Comparison of ENCODE assay signal across 24 cellular contexts in genomic region chr11:103703437-103703836, GRCh38.
"Had no signal": no experiment of that assay in that cellular context is flagged by ENCODE, and none has a peak within 500 bp of the region (broad histone marks: within the 10 kb centered on the region; RNA-seq: fewer than 3 reads in every experiment).

No MANE protein-coding gene starts in this region.

- H3K27ac ChIP-seq: adrenal gland, SJSA1, WERI-Rb-1 had no signal

- H3K36me3 ChIP-seq: adrenal gland, SJSA1, WERI-Rb-1 had no signal

- DNase-seq: activated CD4-positive, alpha-beta T cell treated with anti-CD3 and anti-CD28 coated beads for 36 hours; activated CD4-positive, alpha-beta T cell treated with anti-CD3 and anti-CD28 coated beads, Interleukin-2, amount 50 U/mL, for 1 hour; activated CD8-positive, alpha-beta memory T cell treated with anti-CD3 and anti-CD28 coated beads, Interleukin-2, amount 50 U/mL, for 4 hours; activated CD8-positive, alpha-beta T cell treated with anti-CD3 and anti-CD28 coated beads for 36 hours; activated gamma-delta T cell treated with Interleukin-2 at 50 U/mL for 16 hours; activated naive CD4-positive, alpha-beta T cell treated with anti-CD3 and anti-CD28 coated beads, Interleukin-2, amount 10 ng/mL, durations not matched to agents 7 days and 5 days; activated naive CD8-positive, alpha-beta T cell treated with anti-CD3 and anti-CD28 coated beads for 36 hours; activated T-cell treated with anti-CD3 and anti-CD28 coated beads, Interleukin-2, amount 50 U/mL, for 72 hours; adrenal gland; aorta; Kasumi-1; KBM-7; NCI-H1092; NCI-H1417 treated with DMSO at 0.1 percent for 48 hours; NCI-H1694; NCI-H2029 treated with DMSO at 0.1 percent for 48 hours; NCI-H510A treated with DMSO at 0.1 percent for 48 hours; SHP77; T-helper 17 cell; T-helper 9 cell; WERI-Rb-1 had no signal

- H3K4me1 ChIP-seq: SJSA1 had no signal

- H3K27me3 ChIP-seq: adrenal gland, SJSA1 had no signal

- H3K9me3 ChIP-seq: adrenal gland, SJSA1 had no signal

- H3K4me3 ChIP-seq: adrenal gland, SJSA1 had no signal

- ATAC-seq: activated CD4-positive, alpha-beta T cell treated with anti-CD3 and anti-CD28 coated beads for 36 hours; activated CD8-positive, alpha-beta T cell treated with anti-CD3 and anti-CD28 coated beads for 36 hours; activated T-cell treated with anti-CD3 and anti-CD28 coated beads, Interleukin-2, amount 50 U/mL, for 72 hours; PC-3; SK-N-SH treated with all-trans-retinoic acid at 6 μM for 48 hours; T-helper 17 cell had no signal
